1 cellular context compared by ENCODE assay signal in genomic region chr2:7704296-7704865, GRCh38.
TF ChIP-seq lines count a peak whose summit lies in the region.

No MANE protein-coding gene starts in this region.

TF ChIP-seq in H1, 55 proteins besides CTCF, POLR2A, EP300 and RAD21 (continued from another document):
- no peak for TF ChIP-seq GTF2F1 (IDR thresholded peaks at IDR 0.05; ENCODE audit: borderline replicate concordance, low read depth, low read length)
- TF ChIP-seq RBBP5 (IDR thresholded peaks at IDR 0.05; ENCODE audit: borderline replicate concordance, low read depth, low read length), result no peak
- no peak for TF ChIP-seq YY1 (IDR thresholded peaks at IDR 0.05; ENCODE audit: low read depth, low read length)
- no peak for TF ChIP-seq POLR2AphosphoS5 (IDR thresholded peaks at IDR 0.05; ENCODE audit: low read depth, low read length)
- no peak for TF ChIP-seq CBX8 (IDR thresholded peaks at IDR 0.05; ENCODE audit: borderline replicate concordance, low read depth, low read length)
- no peak for TF ChIP-seq TBP (IDR thresholded peaks at IDR 0.05; ENCODE audit: low read depth, low read length)
- no peak for TF ChIP-seq FOSL1 (IDR thresholded peaks at IDR 0.05; ENCODE audit: insufficient read depth, low read depth, low read length)
TF ChIP-seq in H1: peak in this region for 0.
